ENCODE assay signal across 8 cellular contexts in genomic region chr11:65887723-65888162, GRCh38. TPM values are rescaled to one million over a fixed set of nuclear protein-coding genes. Genes with fewer than 3 reads are reported as not detected.
DNase-seq lines count a peak whose midpoint lies in the region; ATAC-seq and TF ChIP-seq lines count a peak whose summit lies in the region.

No MANE protein-coding gene starts in this region.

- H4K91ac ChIP-seq in trophoblast cell (ENCODE audit: low read depth, low read length), result peak overlapping the region; percentile 63

- peaks cover 36 to 40% of the 10 kb centered on the region in 2 experiments for H3K36me3 ChIP-seq in trophoblast cell (ENCODE audit: control insufficient read depth in 1 of 2, insufficient read depth in 2 of 2, low read length in 2 of 2)

- ATAC-seq in SK-N-SH treated with all-trans-retinoic acid at 6 μM for 48 hours (peak; percentile 9), esophagus mucosa (peak; percentile 5)

- H2AK5ac ChIP-seq in trophoblast cell (ENCODE audit: low read length), result peak overlapping the region; percentile 14

- H4K8ac ChIP-seq in trophoblast cell (ENCODE audit: low read depth, low read length), result peak overlapping the region; percentile 86

- H3K23ac ChIP-seq in trophoblast cell (ENCODE audit: low read length), result no peak overlapping the region

- no peak overlapping the region for H3K4ac ChIP-seq in trophoblast cell (ENCODE audit: low read depth, low read length)

- peak overlapping the region; percentile 92 for H3K4me3 ChIP-seq in trophoblast cell (ENCODE audit: low read depth, low read length)

- H3K14ac ChIP-seq in trophoblast cell (ENCODE audit: low read length), result peak overlapping the region; percentile 67

- WGBS in trophoblast cell (ENCODE audit: extremely low coverage, insufficient coverage, insufficient read length), result no CpG with 5 or more reads among the region's 23 CpGs

- H3K4me1 ChIP-seq in trophoblast cell (ENCODE audit: control insufficient read depth in 1 of 2, insufficient read depth in 2 of 2, low read length in 2 of 2), result peaks cover 13 to 26% of the 10 kb centered on the region in 2 experiments

- H3K79me2 ChIP-seq in trophoblast cell (ENCODE audit: control insufficient read depth, insufficient read depth, low read length, poor library complexity), result peaks cover 11% of the 10 kb centered on the region

- H2BK5ac ChIP-seq in trophoblast cell (ENCODE audit: low read depth, low read length, poor library complexity), result no peak overlapping the region

- H4K12ac ChIP-seq in trophoblast cell (ENCODE audit: low read depth, low read length), result peak overlapping the region; percentile 4

- DNase-seq in SIG-M5 treated with dmso at 0.1 percent for 504 hours (lab: John Stamatoyannopoulos, UW; ENCODE audit: unreplicated experiment) (peak; percentile 55), SIG-M5 (lab: John Stamatoyannopoulos, UW) (no peak), trophoblast cell (no peak), LoVo (ENCODE audit: low spot score) (no peak), NCI-H82 (lab: John Stamatoyannopoulos, UW) (no peak)
- DNase-seq in activated effector memory CD4-positive, alpha-beta T cell treated with Interleukin-2 at 50 U/mL for 16 hours, result no peak

- H2AFZ ChIP-seq in trophoblast cell (ENCODE audit: insufficient read depth, low read length, poor library complexity), result peak overlapping the region; percentile 78

- H2BK12ac ChIP-seq in trophoblast cell (ENCODE audit: low read length), result peak overlapping the region; percentile 19

- no peaks in the 10 kb centered on the region for H3K9me3 ChIP-seq in trophoblast cell (ENCODE audit: insufficient read depth, low read depth, low read length)

- no peaks in the 10 kb centered on the region for H3K27me3 ChIP-seq in trophoblast cell (ENCODE audit: insufficient read depth, low read length)

- peak overlapping the region; percentile 54 for H2BK120ac ChIP-seq in trophoblast cell (ENCODE audit: insufficient read depth, low read length, poor library complexity)

- peak overlapping the region; percentile 29 for H3K9ac ChIP-seq in trophoblast cell (ENCODE audit: low read length)

- H3K4me2 ChIP-seq in trophoblast cell (ENCODE audit: low read length), result peak overlapping the region; percentile 78

- peak overlapping the region; percentile 87 for H3K18ac ChIP-seq in trophoblast cell (ENCODE audit: low read length)

- peaks cover 24% of the 10 kb centered on the region for H3K79me1 ChIP-seq in trophoblast cell (ENCODE audit: low read length)

- peak overlapping the region; percentile 74 for H3K27ac ChIP-seq in trophoblast cell (ENCODE audit: low read depth, low read length)

TF ChIP-seq in SK-N-SH treated with all-trans-retinoic acid at 6 μM for 48 hours, 23 proteins besides CTCF, POLR2A, EP300 and RAD21:
- TF ChIP-seq CSRNP3 (CRISPR knock-in tag; IDR thresholded peaks at IDR 0.05), result no peak

RNA-seq across cellular contexts. Expression of gene FIBP, which starts 0.5 kb away (rescaled TPM):
- 42.3 TPM for total RNA-seq in esophagus mucosa
- polyA plus RNA-seq in trophoblast cell (2013), result 72.1 and 73.5 TPM in 2 replicates

RNA-seq across cellular contexts. Expression of gene CCDC85B, which starts 2.7 kb away (rescaled TPM):
- 15.3 TPM for total RNA-seq in esophagus mucosa
- polyA plus RNA-seq in trophoblast cell (2013), result 4.9 and 5.3 TPM in 2 replicates

RNA-seq across cellular contexts. Expression of gene CTSW, which starts 8.1 kb away (rescaled TPM):
- total RNA-seq in esophagus mucosa, result not detected
- 0.05 TPM in 1 of 2 replicates, not detected in the other for polyA plus RNA-seq in trophoblast cell (2013)

RNA-seq across cellular contexts. Expression of gene FOSL1, which starts 12.4 kb away (rescaled TPM):
- total RNA-seq in esophagus mucosa, result 28.9 TPM
- 26.9 and 28.4 TPM in 2 replicates for polyA plus RNA-seq in trophoblast cell (2013)

RNA-seq across cellular contexts. Expression of gene EFEMP2, which starts 15.1 kb away (rescaled TPM):
- total RNA-seq in esophagus mucosa, result 4.6 TPM
- polyA plus RNA-seq in trophoblast cell (2013), result 122 and 127 TPM in 2 replicates
